Comparison of ENCODE assay signal across 17 cellular contexts in genomic region chrX:39626749-39627148, GRCh38.
"Had no signal": no experiment of that assay in that cellular context is flagged by ENCODE, and none has a peak within 500 bp of the region (broad histone marks: within the 10 kb centered on the region; RNA-seq: fewer than 3 reads in every experiment).

No MANE protein-coding gene starts in this region.

- H3K36me3 Mint-ChIP-seq: natural killer cell; stimulated activated memory B cell treated with anti-CD40 and anti-IgM and Interleukin-4, amounts not matched to agents 10 μg/mL and 1 μg/mL and 100 μg/mL, for 72 hours; T-cell had no signal

- DNase-seq: activated CD4-positive, alpha-beta T cell treated with anti-CD3 and anti-CD28 coated beads, Interleukin-2, amount 50 U/mL, for 4 hours; activated T-cell treated with anti-CD3 and anti-CD28 coated beads, Interleukin-2, amount 50 U/mL, for 24 hours; colonic mucosa; effector memory CD8-positive, alpha-beta T cell; esophagus squamous epithelium; gastrocnemius medialis; hippocampal formation; kidney glomerular epithelial cell; natural killer cell; retina; sigmoid colon; stimulated activated CD4-positive, alpha-beta T cell treated with anti-CD3 and anti-CD28 coated beads, Interleukin-15, amount 100 ng/mL, for 24 hours; T-cell; upper lobe of right lung had no signal

- H3K9me3 Mint-ChIP-seq: effector memory CD8-positive, alpha-beta T cell; natural killer cell had no signal

- ATAC-seq: effector memory CD8-positive, alpha-beta T cell; gastrocnemius medialis; natural killer cell; stimulated activated memory B cell treated with anti-CD40 and anti-IgM and Interleukin-4, amounts not matched to agents 10 μg/mL and 1 μg/mL and 100 μg/mL, for 72 hours; upper lobe of right lung had no signal

- H3K27ac Mint-ChIP-seq: activated T-cell treated with anti-CD3 and anti-CD28 coated beads, Interleukin-2, amount 50 U/mL, for 24 hours; activated T-helper 2 cell treated with anti-CD3 and anti-CD28 coated beads, Interferon-gamma antibody, Interleukin-2, Interleukin-4, amounts not matched to agents 10 μg/mL and 5 μg/mL and 100 μg/mL, durations not matched to agents 14 hours and 24 hours and 36 hours; effector memory CD8-positive, alpha-beta T cell; natural killer cell; progenitor cell of endocrine pancreas; stimulated activated memory B cell treated with anti-CD40 and anti-IgM and Interleukin-4, amounts not matched to agents 10 μg/mL and 1 μg/mL and 100 μg/mL, for 72 hours had no signal

- H3K4me3 Mint-ChIP-seq: activated T-cell treated with anti-CD3 and anti-CD28 coated beads, Interleukin-2, amount 50 U/mL, for 24 hours; effector memory CD8-positive, alpha-beta T cell; natural killer cell; stimulated activated memory B cell treated with anti-CD40 and anti-IgM and Interleukin-4, amounts not matched to agents 10 μg/mL and 1 μg/mL and 100 μg/mL, for 72 hours; T-cell had no signal

- H3K4me1 Mint-ChIP-seq: stimulated activated memory B cell treated with anti-CD40 and anti-IgM and Interleukin-4, amounts not matched to agents 10 μg/mL and 1 μg/mL and 100 μg/mL, for 72 hours had no signal
